24 cellular contexts compared by ENCODE assay signal in the genomic region with DNA sequence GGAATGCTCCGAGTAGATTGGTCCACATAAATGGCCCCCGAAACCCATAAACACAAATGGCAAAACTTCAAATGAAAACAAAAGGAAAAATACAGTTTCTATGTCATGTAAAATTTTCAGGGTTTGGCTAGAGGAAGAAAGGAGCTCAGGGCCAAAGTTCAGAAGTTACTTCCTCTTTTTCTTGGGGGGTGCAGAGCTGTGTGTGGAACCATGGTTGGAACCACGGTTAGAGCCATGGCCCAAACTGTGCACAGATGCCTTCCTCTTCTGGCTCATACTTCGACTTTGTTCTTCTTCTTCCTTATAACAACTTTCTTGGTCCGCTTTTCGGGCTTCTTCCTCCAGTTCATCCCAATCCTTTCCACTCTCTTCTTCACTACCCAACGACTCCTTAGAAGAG. TPM values are rescaled to one million over a fixed set of nuclear protein-coding genes. Genes with fewer than 3 reads are reported as not detected.
"Had no signal": no experiment of that assay in that cellular context is flagged by ENCODE, and none has a peak within 500 bp of the region (broad histone marks: within the 10 kb centered on the region; RNA-seq: fewer than 3 reads in every experiment).

No MANE protein-coding gene starts in this region.

- H3K4me3 ChIP-seq: heart right ventricle, lung, right lobe of liver, skin epidermis, thyroid gland had no signal

- H3K9me3 ChIP-seq: right lobe of liver, thyroid gland had no signal

- DNase-seq: activated CD4-positive, alpha-beta T cell treated with anti-CD3 and anti-CD28 coated beads, Interleukin-2, amount 10 ng/mL, durations not matched to agents 7 days and 5 days; activated CD4-positive, CD25-positive, alpha-beta regulatory T cell treated with anti-CD3 and anti-CD28 coated beads, Interleukin-2, amount 50 U/mL, for 72 hours; activated CD8-positive, alpha-beta memory T cell treated with anti-CD3 and anti-CD28 coated beads, Interleukin-2, amount 10 ng/mL, durations not matched to agents 7 days and 5 days; activated CD8-positive, alpha-beta T cell treated with anti-CD3 and anti-CD28 coated beads for 36 hours; activated gamma-delta T cell; activated naive CD4-positive, alpha-beta T cell treated with anti-CD3 and anti-CD28 coated beads, Interleukin-2, amount 50 U/mL, for 16 hours; aorta; dermis blood vessel endothelial cell; effector CD8-positive, alpha-beta T cell; erythroblast; foreskin fibroblast; heart right ventricle; left colon; naive thymus-derived CD4-positive, alpha-beta T cell; posterior cingulate gyrus; right lobe of liver; stimulated activated CD4-positive, alpha-beta T cell treated with anti-CD3 and anti-CD28 coated beads, Interleukin-1b, Interleukin-23, amount 100 ng/mL, for 48 hours; substantia nigra; thyroid gland; WERI-Rb-1 had no signal

- ATAC-seq: activated CD8-positive, alpha-beta memory T cell treated with anti-CD3 and anti-CD28 coated beads, Interleukin-2, amount 10 ng/mL, durations not matched to agents 7 days and 5 days; activated CD8-positive, alpha-beta T cell treated with anti-CD3 and anti-CD28 coated beads for 36 hours; heart right ventricle; left colon; naive thymus-derived CD4-positive, alpha-beta T cell had no signal

- H3K27ac ChIP-seq: heart right ventricle, right lobe of liver, skin epidermis, thyroid gland, WERI-Rb-1 had no signal

- H3K36me3 ChIP-seq: heart right ventricle, right lobe of liver, thyroid gland, WERI-Rb-1 had no signal

- H3K27me3 ChIP-seq: heart right ventricle, right lobe of liver, thyroid gland had no signal

- FAIRE-seq: keratinocyte, TTC549 had no signal

- H3K4me1 ChIP-seq: heart right ventricle, right lobe of liver, thyroid gland had no signal

RNA-seq across cellular contexts. Expression of gene MGST1, which starts 51.7 kb away (rescaled TPM):
- total RNA-seq: activated CD4-positive, alpha-beta T cell treated with anti-CD3 and anti-CD28 coated beads, Interleukin-2, amount 10 ng/mL, durations not matched to agents 7 days and 5 days; activated CD8-positive, alpha-beta memory T cell treated with anti-CD3 and anti-CD28 coated beads, Interleukin-2, amount 10 ng/mL, durations not matched to agents 7 days and 5 days; activated CD8-positive, alpha-beta T cell treated with anti-CD3 and anti-CD28 coated beads for 36 hours had no signal
- polyA plus RNA-seq: naive thymus-derived CD4-positive, alpha-beta T cell had no signal
